8 cellular contexts compared by ENCODE assay signal in genomic region chr19:48332662-48333466, GRCh38. TPM values are rescaled to one million over a fixed set of nuclear protein-coding genes. Genes with fewer than 3 reads are reported as not detected.
DNase-seq lines count a peak whose midpoint lies in the region; ATAC-seq and TF ChIP-seq lines count a peak whose summit lies in the region.

No MANE protein-coding gene starts in this region.

- intact Hi-C loops in spleen (cut with DNase I; ENCODE audit: low total_unique reads) = no loop called here

- peaks cover 0 to 34% (median under 1%) of the 10 kb centered on the region in 6 donors for H3K36me3 ChIP-seq in spleen

- peak overlapping the region; percentile 38 for H3K4me3 ChIP-seq in AG04450 (ENCODE audit: low read depth, low read length)
- H3K4me3 ChIP-seq in spleen = peak overlapping the region; percentile 27 to 73 (median 50)

- peak in 2 of 3 donors; percentile 49 to 82 for TF ChIP-seq POLR2A in spleen (IDR thresholded peaks at IDR 0.05)

- POLR2A ChIA-PET in AG04450 (lab: Yijun Ruan, JAX) = interaction anchor here (0.9 to 4.0 kb wide), 7 partner anchors 10 to 68 kb away, joined by 3 to 32 read pairs (median 5); partner anchors contain the start of genes SYNGR4 and TMEM143
- POLR2A ChIA-PET in WTC11 (lab: Charles Lee) = interaction anchor here (0.8 to 2.5 kb wide), 5 partner anchors 8 to 58 kb away, joined by 3 to 16 read pairs (median 6); partner anchors contain the start of genes EMP3, KDELR1, SYNGR4 and TMEM143

- peak overlapping the region; percentile 84 for H3K4me3 Mint-ChIP-seq in WTC11

- TF ChIP-seq CTCF in AG04450 (IDR thresholded peaks at IDR 0.05; ENCODE audit: low read depth, low read length) = no peak
- no peak for TF ChIP-seq CTCF in WTC11 (IDR thresholded peaks at IDR 0.05)
- TF ChIP-seq CTCF in spleen (IDR thresholded peaks at IDR 0.05 in 8 of 11, conservative IDR thresholded peaks at IDR 0.05 in 3 of 11) = peak in 1 of 11 experiments; percentile 33

- H3K4me1 Mint-ChIP-seq in WTC11 = peaks cover 30% of the 10 kb centered on the region

- DNase-seq in AG04450 (ENCODE audit: low read depth, low spot score) (peak; percentile 95), NCI-H2196 (lab: John Stamatoyannopoulos, UW; ENCODE audit: unreplicated experiment) (peak; percentile 100), WTC11 (ENCODE audit: low spot score) (peak; percentile 73), caudate nucleus (lab: John Stamatoyannopoulos, UW) (peak; percentile 11 to 98 (median 84)), iris pigment epithelial cell (ENCODE audit: low read depth) (peak; percentile 100), spleen (peak; percentile 98)

- peaks cover 11% of the 10 kb centered on the region for H3K27me3 Mint-ChIP-seq in WTC11 (ENCODE audit: low read depth)

- ATAC-seq in GM18907 (IDR thresholded peaks at IDR 0.05; ENCODE audit: unreplicated experiment) = peak; percentile 67
- ATAC-seq in HG03135 (IDR thresholded peaks at IDR 0.05; ENCODE audit: unreplicated experiment) = peak; percentile 65
- peak; percentile 71 for ATAC-seq in WTC11

- H3K27ac Mint-ChIP-seq in WTC11 = peak overlapping the region; percentile 97

- peak overlapping the region; percentile 25 for H3K27ac ChIP-seq in AG04450 (ENCODE audit: low read depth, low read length)
- peak overlapping the region; percentile 85 for H3K27ac ChIP-seq in caudate nucleus (ENCODE audit: low read depth, low read length)
- peak overlapping the region; percentile 84 to 100 (median 96) for H3K27ac ChIP-seq in spleen

- 0 to 1% (median 1%) methylated on average over 20 to 25 of the region's 25 CpGs for WGBS in spleen, 5 donors

- H3K9me3 ChIP-seq in AG04450 (ENCODE audit: control insufficient read depth, insufficient read depth, low read length) (no peaks in the 10 kb centered on the region; the same call in 1 of the 2 replicates), spleen (peaks cover 0 to 5% (median 0%) of the 10 kb centered on the region in 8 donors)

- H3K27me3 ChIP-seq in AG04450 (ENCODE audit: control insufficient read depth, insufficient read depth, low read length) (no peaks in the 10 kb centered on the region), spleen (replicated peaks in 1 of 7) (no peaks in the 10 kb centered on the region)

- no peaks in the 10 kb centered on the region for H3K36me3 Mint-ChIP-seq in WTC11

- CTCF ChIA-PET in AG04450 (lab: Charles Lee) (interaction anchor here (0.5 to 3.1 kb wide), 15 partner anchors 10 to 257 kb away, joined by 3 to 34 read pairs (median 6); partner anchors contain the start of genes EMP3 and KDELR1), WTC11 (lab: Charles Lee) (interaction anchor here (0.5 to 10.2 kb wide), 31 partner anchors 12 to 294 kb away, joined by 3 to 404 read pairs (median 6); partner anchors contain the start of genes EMP3, GRIN2D, GRWD1 and KDELR1)

- H3K9me3 Mint-ChIP-seq in WTC11 = peaks cover 7% of the 10 kb centered on the region

- H3K4me1 ChIP-seq in spleen = peaks cover 32 to 72% (median 64%) of the 10 kb centered on the region in 6 donors

TF ChIP-seq in WTC11, 78 proteins besides CTCF, POLR2A, EP300 and RAD21:
- TF ChIP-seq, protein P1, sequence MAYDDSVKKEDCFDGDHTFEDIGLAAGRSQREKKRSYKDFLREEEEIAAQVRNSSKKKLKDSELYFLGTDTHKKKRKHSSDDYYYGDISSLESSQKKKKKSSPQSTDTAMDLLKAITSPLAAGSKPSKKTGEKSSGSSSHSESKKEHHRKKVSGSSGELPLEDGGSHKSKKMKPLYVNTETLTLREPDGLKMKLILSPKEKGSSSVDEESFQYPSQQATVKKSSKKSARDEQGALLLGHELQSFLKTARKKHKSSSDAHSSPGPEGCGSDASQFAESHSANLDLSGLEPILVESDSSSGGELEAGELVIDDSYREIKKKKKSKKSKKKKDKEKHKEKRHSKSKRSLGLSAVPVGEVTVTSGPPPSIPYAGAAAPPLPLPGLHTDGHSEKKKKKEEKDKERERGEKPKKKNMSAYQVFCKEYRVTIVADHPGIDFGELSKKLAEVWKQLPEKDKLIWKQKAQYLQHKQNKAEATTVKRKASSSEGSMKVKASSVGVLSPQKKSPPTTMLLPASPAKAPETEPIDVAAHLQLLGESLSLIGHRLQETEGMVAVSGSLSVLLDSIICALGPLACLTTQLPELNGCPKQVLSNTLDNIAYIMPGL (CRISPR knock-in tag; IDR thresholded peaks at IDR 0.05) = no peak
- TF ChIP-seq, protein P2, sequence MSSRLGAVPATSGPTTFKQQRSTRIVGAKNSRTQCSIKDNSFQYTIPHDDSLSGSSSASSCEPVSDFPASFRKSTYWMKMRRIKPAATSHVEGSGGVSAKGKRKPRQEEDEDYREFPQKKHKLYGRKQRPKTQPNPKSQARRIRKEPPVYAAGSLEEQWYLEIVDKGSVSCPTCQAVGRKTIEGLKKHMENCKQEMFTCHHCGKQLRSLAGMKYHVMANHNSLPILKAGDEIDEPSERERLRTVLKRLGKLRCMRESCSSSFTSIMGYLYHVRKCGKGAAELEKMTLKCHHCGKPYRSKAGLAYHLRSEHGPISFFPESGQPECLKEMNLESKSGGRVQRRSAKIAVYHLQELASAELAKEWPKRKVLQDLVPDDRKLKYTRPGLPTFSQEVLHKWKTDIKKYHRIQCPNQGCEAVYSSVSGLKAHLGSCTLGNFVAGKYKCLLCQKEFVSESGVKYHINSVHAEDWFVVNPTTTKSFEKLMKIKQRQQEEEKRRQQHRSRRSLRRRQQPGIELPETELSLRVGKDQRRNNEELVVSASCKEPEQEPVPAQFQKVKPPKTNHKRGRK (CRISPR knock-in tag; IDR thresholded peaks at IDR 0.05; ENCODE audit: borderline replicate concordance) = no peak
- peak; percentile 61 for TF ChIP-seq SP1 (CRISPR knock-in tag; conservative IDR thresholded peaks at IDR 0.05)
- TF ChIP-seq EMX1 (CRISPR knock-in tag; IDR thresholded peaks at IDR 0.05) = no peak
- no peak for TF ChIP-seq ATF2 (CRISPR knock-in tag; IDR thresholded peaks at IDR 0.05; ENCODE audit: borderline replicate concordance, low read depth)
- peak; percentile 75 for TF ChIP-seq NFYB (CRISPR knock-in tag; conservative IDR thresholded peaks at IDR 0.05; ENCODE audit: low read depth)
- peak; percentile 25; the same call in 1 of the 2 replicates for TF ChIP-seq FOXK1 (CRISPR knock-in tag; IDR thresholded peaks at IDR 0.05)
- no peak for TF ChIP-seq E2F4 (CRISPR knock-in tag; IDR thresholded peaks at IDR 0.05; ENCODE audit: borderline replicate concordance, low read depth)

RNA-seq across cellular contexts. Expression of gene EMP3, which starts 7.5 kb away (rescaled TPM):
- polyA plus RNA-seq in AG04450 (2011; rRNA removed) (227 and 341 TPM in 2 replicates), spleen (100 to 1,000 TPM in 2 of 3 donors, 10 to 100 TPM in 1; 89.5 to 149 (median 122) TPM)
- polyA minus RNA-seq in AG04450 (2011; rRNA and poly(A)+ RNA removed) = 291 and 415 TPM in 2 replicates
- total RNA-seq in WTC11 (2021) (8.9 to 11.1 TPM (median 10.4 TPM) in 3 replicates), spleen (10 to 100 TPM; 33.2 to 95.8 (median 73.2) TPM)

RNA-seq across cellular contexts. Expression of gene TMEM143, which starts 30.9 kb away (rescaled TPM):
- polyA plus RNA-seq in AG04450 (2011; rRNA removed) = 4.7 and 5.1 TPM in 2 replicates
- 3.8 and 5.5 TPM in 2 replicates for polyA minus RNA-seq in AG04450 (2011; rRNA and poly(A)+ RNA removed)
- 20.2 to 29.6 TPM (median 27.0 TPM) in 3 replicates for total RNA-seq in WTC11 (2021)
- total RNA-seq in spleen = 10 to 100 TPM in 4 of 7 donors, 1 to 10 TPM in 3; 8.7 to 14.8 (median 12.5) TPM
- 1 to 10 TPM; 5.8 to 7.7 (median 7.0) TPM for polyA plus RNA-seq in spleen

RNA-seq across cellular contexts. Expression of gene SYNGR4, which starts 31.3 kb away (rescaled TPM):
- not detected in 2 replicates for polyA plus RNA-seq in AG04450 (2011; rRNA removed)
- not detected in 2 replicates for polyA minus RNA-seq in AG04450 (2011; rRNA and poly(A)+ RNA removed)
- not detected in 3 replicates for total RNA-seq in WTC11 (2021)
- total RNA-seq in spleen = not detected
- under 1 TPM in 1 of 3 donors, not detected in 2; 0.09 TPM for polyA plus RNA-seq in spleen

RNA-seq across cellular contexts. Expression of gene KDELR1, which starts 58.5 kb away (rescaled TPM):
- polyA plus RNA-seq in AG04450 (2011; rRNA removed) = 168 and 187 TPM in 2 replicates
- polyA minus RNA-seq in AG04450 (2011; rRNA and poly(A)+ RNA removed) = 155 and 179 TPM in 2 replicates
- 207 to 226 TPM (median 223 TPM) in 3 replicates for total RNA-seq in WTC11 (2021)
- 10 to 100 TPM; 61.7 to 95.9 (median 76.2) TPM for total RNA-seq in spleen
- polyA plus RNA-seq in spleen = 10 to 100 TPM; 36.2 to 55.9 (median 45.0) TPM

Comparison
In these comparisons a context has a peak if more than half of its experiments do, and no peak if none do; other contexts are left out.
1. Peak in every context shown above with its lines: DNase-seq, ATAC-seq, H3K4me3 ChIP-seq and H3K27ac ChIP-seq.
2. H3K27ac ChIP-seq: peak in every context shown above with its lines; median percentile 96 in spleen; 85 in caudate nucleus; 25 in AG04450.